Comparison of ENCODE assay signal across 1 cellular context in genomic region chr10:110893559-110894179, GRCh38.
TF ChIP-seq lines count a peak whose summit lies in the region.

No MANE protein-coding gene starts in this region.

TF ChIP-seq in endothelial cell of umbilical vein, 7 proteins besides CTCF, POLR2A, EP300 and RAD21 (continued from another document):
- TF ChIP-seq MYC (IDR thresholded peaks at IDR 0.05; ENCODE audit: low read depth, low read length) (no peak), FOS (IDR thresholded peaks at IDR 0.05; ENCODE audit: borderline replicate concordance, insufficient read depth, low read length) (no peak)
- TF ChIP-seq, protein P1, sequence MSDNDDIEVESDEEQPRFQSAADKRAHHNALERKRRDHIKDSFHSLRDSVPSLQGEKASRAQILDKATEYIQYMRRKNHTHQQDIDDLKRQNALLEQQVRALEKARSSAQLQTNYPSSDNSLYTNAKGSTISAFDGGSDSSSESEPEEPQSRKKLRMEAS (IDR thresholded peaks at IDR 0.05; ENCODE audit: insufficient read depth, insufficient read length), result no peak
